1 cellular context compared by ENCODE assay signal in genomic region chr16:81494888-81495287, GRCh38.
TF ChIP-seq lines count a peak whose summit lies in the region.

No MANE protein-coding gene starts in this region.

TF ChIP-seq in HepG2, 621 proteins besides CTCF, POLR2A, EP300 and RAD21 (continued from another document):
- TF ChIP-seq, protein P1, sequence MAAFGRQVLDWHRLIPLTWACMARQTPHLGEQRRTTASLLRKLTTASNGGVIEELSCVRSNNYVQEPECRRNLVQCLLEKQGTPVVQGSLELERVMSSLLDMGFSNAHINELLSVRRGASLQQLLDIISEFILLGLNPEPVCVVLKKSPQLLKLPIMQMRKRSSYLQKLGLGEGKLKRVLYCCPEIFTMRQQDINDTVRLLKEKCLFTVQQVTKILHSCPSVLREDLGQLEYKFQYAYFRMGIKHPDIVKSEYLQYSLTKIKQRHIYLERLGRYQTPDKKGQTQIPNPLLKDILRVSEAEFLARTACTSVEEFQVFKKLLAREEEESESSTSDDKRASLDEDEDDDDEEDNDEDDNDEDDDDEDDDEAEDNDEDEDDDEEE (CRISPR knock-in tag; IDR thresholded peaks at IDR 0.05), result no peak
- TF ChIP-seq ZSCAN29 (CRISPR knock-in tag; conservative IDR thresholded peaks at IDR 0.05) (no peak), IKZF5 (CRISPR knock-in tag; IDR thresholded peaks at IDR 0.05) (no peak), KDM1A (CRISPR knock-in tag; IDR thresholded peaks at IDR 0.05) (no peak), CC2D1A (CRISPR knock-in tag; IDR thresholded peaks at IDR 0.05) (no peak), NCOA1 (CRISPR knock-in tag; IDR thresholded peaks at IDR 0.05) (no peak), NONO (IDR thresholded peaks at IDR 0.05) (no peak), NONO (CRISPR knock-in tag; conservative IDR thresholded peaks at IDR 0.05) (no peak), ZNF263 (CRISPR knock-in tag; IDR thresholded peaks at IDR 0.05) (no peak)
